ENCODE assay signal across 8 cellular contexts in genomic region chr15:34038023-34038403, GRCh38. TPM values are rescaled to one million over a fixed set of nuclear protein-coding genes. Genes with fewer than 3 reads are reported as not detected.
DNase-seq lines count a peak whose midpoint lies in the region; ATAC-seq and TF ChIP-seq lines count a peak whose summit lies in the region.

No MANE protein-coding gene starts in this region.

- in situ Hi-C loops in astrocyte of the cerebellum (cut with HindIII; ENCODE audit: low sequenced_read_pairs): no loop called here

- H3K36me3 ChIP-seq in lower lobe of right lung: no peaks in the 10 kb centered on the region
- no peaks in the 10 kb centered on the region for H3K36me3 ChIP-seq in uterus

- peak; percentile 10 to 22 for ATAC-seq in lower lobe of right lung

- peaks cover 18% of the 10 kb centered on the region for H3K4me1 ChIP-seq in lower lobe of right lung
- no peaks in the 10 kb centered on the region for H3K4me1 ChIP-seq in uterus

- no peak for TF ChIP-seq POLR2A in uterus (IDR thresholded peaks at IDR 0.05)

- H3K27me3 ChIP-seq in lower lobe of right lung (ENCODE audit: low read depth) (no peaks in the 10 kb centered on the region), uterus (no peaks in the 10 kb centered on the region)

- H3K9me3 ChIP-seq in lower lobe of right lung (no peaks in the 10 kb centered on the region), uterus (no peaks in the 10 kb centered on the region)

- H3K4me3 ChIP-seq in astrocyte of the cerebellum (ENCODE audit: low read depth, low read length) (peak overlapping the region; percentile 84), lower lobe of right lung (peak overlapping the region; percentile 92), uterus (peak overlapping the region; percentile 73 to 77)

- TF ChIP-seq CTCF in astrocyte of the cerebellum (IDR thresholded peaks at IDR 0.05; ENCODE audit: low read depth, low read length, missing control alignments) (no peak), lower lobe of right lung (IDR thresholded peaks at IDR 0.05) (no peak), uterus (IDR thresholded peaks at IDR 0.05) (no peak)

- peak overlapping the region; percentile 89 for H3K27ac ChIP-seq in lower lobe of right lung
- H3K27ac ChIP-seq in uterus: peak overlapping the region; percentile 93 to 97

- DNase-seq in SIG-M5 treated with dmso at 0.1 percent for 504 hours (lab: John Stamatoyannopoulos, UW; ENCODE audit: unreplicated experiment) (peak; percentile 35), SIG-M5 (lab: John Stamatoyannopoulos, UW) (no peak), HT-29 (ENCODE audit: low spot score) (peak; percentile 64), astrocyte of the cerebellum (ENCODE audit: low read depth) (no peak), lower lobe of right lung (no peak), uterus (no peak), GM19240 (ENCODE audit: insufficient read length, low spot score) (no peak), GM03348 (ENCODE audit: low spot score) (no peak)

- intact Hi-C loops in lower lobe of right lung (cut with DNase I) (no loop called here), uterus (cut with DNase I; ENCODE audit: low total_unique reads) (no loop called here)

RNA-seq across cellular contexts. Expression of gene AVEN, which starts 1.0 kb away (rescaled TPM):
- total RNA-seq in HT-29 (2014; rRNA removed; shearing (Covaris generic)): 11.9 and 15.0 TPM in 2 replicates
- total RNA-seq in lower lobe of right lung: 8.9 TPM
- total RNA-seq in uterus: 10 to 100 TPM; 12.3 to 27.9 (median 18.0) TPM

Comparison
In these comparisons a context has a peak if more than half of its experiments do, and no peak if none do; other contexts are left out.
1. DNase-seq: peak in SIG-M5 treated with dmso at 0.1 percent for 504 hours (single experiment) and HT-29 (single experiment); none in SIG-M5 (single experiment), astrocyte of the cerebellum (single experiment), lower lobe of right lung (single experiment), uterus (0 of 2), GM19240 (single experiment) and GM03348 (single experiment).
2. Peak in every context shown above with its lines, with median percentiles within 50 percentile points of each other: H3K4me3 ChIP-seq.